1 cellular context compared by ENCODE assay signal in the genomic region with DNA sequence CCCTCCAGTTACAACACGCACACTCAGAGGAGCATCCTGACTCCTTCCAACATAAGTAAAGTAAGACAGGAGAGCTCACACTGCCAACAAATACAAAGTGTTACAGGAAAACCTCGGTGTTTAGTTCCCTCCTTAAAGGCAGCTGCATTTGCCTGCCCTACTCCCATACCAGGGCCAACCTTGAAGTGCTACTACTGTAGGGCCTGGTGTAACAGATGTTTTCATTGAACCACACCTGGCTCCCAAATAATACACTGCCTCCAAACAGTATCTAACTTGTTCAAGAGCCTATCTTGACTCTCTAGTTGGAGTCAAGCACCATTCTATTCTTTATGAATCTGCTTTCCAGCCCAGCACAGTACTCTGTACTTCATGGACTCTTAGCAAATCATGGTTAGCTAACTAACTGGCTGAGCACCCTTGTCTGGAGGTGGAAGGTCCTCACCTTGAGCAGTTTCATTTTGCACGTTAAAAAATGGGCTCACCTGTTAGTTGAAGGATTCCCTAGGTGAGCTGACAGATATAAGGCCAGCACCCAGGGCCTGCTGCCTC.
TF ChIP-seq lines count a peak whose summit lies in the region.

No MANE protein-coding gene starts in this region.

TF ChIP-seq in H1, 55 proteins besides CTCF, POLR2A, EP300 and RAD21 (continued from another document):
- TF ChIP-seq TBP (IDR thresholded peaks at IDR 0.05; ENCODE audit: low read depth, low read length) (no peak), CHD2 (IDR thresholded peaks at IDR 0.05; ENCODE audit: low read length) (no peak), POU5F1 (IDR thresholded peaks at IDR 0.05; ENCODE audit: low read depth, low read length) (no peak), RNF2 (IDR thresholded peaks at IDR 0.05; ENCODE audit: borderline replicate concordance, low read depth, low read length, missing control alignments, poor library complexity, severe bottlenecking) (no peak), CREB1 (IDR thresholded peaks at IDR 0.05) (no peak), BRCA1 (IDR thresholded peaks at IDR 0.05; ENCODE audit: low read depth, low read length) (no peak), CBX5 (IDR thresholded peaks at IDR 0.05; ENCODE audit: low read depth, low read length) (no peak), SRF (IDR thresholded peaks at IDR 0.05; ENCODE audit: low read depth, low read length) (no peak), CHD1 (IDR thresholded peaks at IDR 0.05; ENCODE audit: low read depth, low read length) (no peak), SAP30 (IDR thresholded peaks at IDR 0.05; ENCODE audit: insufficient read depth, insufficient replicate concordance, low read length) (no peak), ZNF274 (IDR thresholded peaks at IDR 0.05; ENCODE audit: borderline replicate concordance, extremely low read depth, low read length) (no peak), CEBPB (IDR thresholded peaks at IDR 0.05; ENCODE audit: low read depth, low read length) (no peak)
TF ChIP-seq in H1: peak in this region for 0.
